ENCODE assay signal across 8 cellular contexts in genomic region chr3:177337548-177338331, GRCh38.
DNase-seq lines count a peak whose midpoint lies in the region; ATAC-seq and TF ChIP-seq lines count a peak whose summit lies in the region.

No MANE protein-coding gene starts in this region.

- no peaks in the 10 kb centered on the region for H3K9me3 ChIP-seq in mucosa of descending colon

- intact Hi-C loops in mucosa of descending colon (cut with DNase I, micrococcal nuclease): loop anchor here in 1 of 2 donors (5.0 kb wide), 1 partner anchor 35 kb away; no protein-coding TSS in a partner anchor

- TF ChIP-seq CTCF in foreskin fibroblast (IDR thresholded peaks at IDR 0.05; ENCODE audit: low read depth, low read length) (no peak), mucosa of descending colon (IDR thresholded peaks at IDR 0.05) (no peak)

- peaks cover 4% of the 10 kb centered on the region for H3K36me3 ChIP-seq in mucosa of descending colon (ENCODE audit: low read depth)

- H3K4me3 ChIP-seq in foreskin fibroblast (ENCODE audit: low read depth in 1 of 2, low read length in 2 of 2) (no peak overlapping the region), mucosa of descending colon (no peak overlapping the region)

- ATAC-seq in HG03097 (IDR thresholded peaks at IDR 0.05; ENCODE audit: low FRiP score, unreplicated experiment): peak; percentile 82
- peak; percentile 93 for ATAC-seq in stimulated activated naive CD8-positive, alpha-beta T cell treated with anti-CD3 and anti-CD28 coated beads, Interleukin-15, Interleukin-2, amounts not matched to agents 100 U/mL and 50 U/mL, for 24 hours
- ATAC-seq in mucosa of descending colon: no peak

- peaks cover 47% of the 10 kb centered on the region for H3K4me1 ChIP-seq in mucosa of descending colon (ENCODE audit: low read depth)

- DNase-seq in SIG-M5 treated with dmso at 0.1 percent for 504 hours (lab: John Stamatoyannopoulos, UW; ENCODE audit: unreplicated experiment) (peak; percentile 65), SIG-M5 (lab: John Stamatoyannopoulos, UW) (no peak), foreskin fibroblast (peak; percentile 80 to 85), NCI-H2107 treated with DMSO at 0.1 percent for 48 hours (lab: John Stamatoyannopoulos, UW; ENCODE audit: unreplicated experiment) (no peak), mucosa of descending colon (no peak)
- peak; percentile 39 for DNase-seq in activated CD4-positive, CD25-positive, alpha-beta regulatory T cell treated with anti-CD3 and anti-CD28 coated beads, Interleukin-2, amount 50 U/mL, for 72 hours
- peak; percentile 74 for DNase-seq in stimulated activated naive CD8-positive, alpha-beta T cell treated with anti-CD3 and anti-CD28 coated beads, Interleukin-15, Interleukin-2, amounts not matched to agents 100 U/mL and 50 U/mL, for 24 hours

Comparison
In these comparisons a context has a peak if more than half of its experiments do, and no peak if none do; other contexts are left out.
1. DNase-seq: peak in SIG-M5 treated with dmso at 0.1 percent for 504 hours (single experiment), activated CD4-positive, CD25-positive, alpha-beta regulatory T cell treated with anti-CD3 and anti-CD28 coated beads, Interleukin-2, amount 50 U/mL, for 72 hours (single experiment), foreskin fibroblast (2 of 2) and stimulated activated naive CD8-positive, alpha-beta T cell treated with anti-CD3 and anti-CD28 coated beads, Interleukin-15, Interleukin-2, amounts not matched to agents 100 U/mL and 50 U/mL, for 24 hours (single experiment); none in SIG-M5 (single experiment), NCI-H2107 treated with DMSO at 0.1 percent for 48 hours (single experiment) and mucosa of descending colon (0 of 3).